8 cellular contexts compared by ENCODE assay signal in genomic region chr20:50655325-50655880, GRCh38. TPM values are rescaled to one million over a fixed set of nuclear protein-coding genes. Genes with fewer than 3 reads are reported as not detected.
DNase-seq lines count a peak whose midpoint lies in the region; ATAC-seq, FAIRE-seq and TF ChIP-seq lines count a peak whose summit lies in the region.

No MANE protein-coding gene starts in this region.

- peak; percentile 89 for ATAC-seq in gastroesophageal sphincter

- H3K9me3 ChIP-seq in BE2C (no peaks in the 10 kb centered on the region), gastroesophageal sphincter (no peaks in the 10 kb centered on the region), trophoblast cell (ENCODE audit: insufficient read depth, low read depth, low read length) (no peaks in the 10 kb centered on the region), small intestine (ENCODE audit: control insufficient read depth, low read depth) (no peaks in the 10 kb centered on the region)

- H3K23ac ChIP-seq in trophoblast cell (ENCODE audit: low read length): no peak overlapping the region

- no peaks in the 10 kb centered on the region for H3K79me2 ChIP-seq in trophoblast cell (ENCODE audit: control insufficient read depth, insufficient read depth, low read length, poor library complexity)

- no peak overlapping the region for H3K9ac ChIP-seq in trophoblast cell (ENCODE audit: low read length)

- H4K91ac ChIP-seq in trophoblast cell (ENCODE audit: low read depth, low read length): peak overlapping the region; percentile 85

- H3K27me3 ChIP-seq in BE2C (no peaks in the 10 kb centered on the region), gastroesophageal sphincter (no peaks in the 10 kb centered on the region), trophoblast cell (ENCODE audit: insufficient read depth, low read length) (no peaks in the 10 kb centered on the region), small intestine (ENCODE audit: control insufficient read depth in 2 of 2, insufficient read depth in 2 of 2, low read length in 2 of 2) (no peaks in the 10 kb centered on the region)

- FAIRE-seq in small intestine (lab: Jason Lieb, UNC) (no peak), GM19239 (lab: Jason Lieb, UNC) (no peak), GM12892 (lab: Jason Lieb, UNC) (no peak)

- peak overlapping the region; percentile 46 for H2BK120ac ChIP-seq in trophoblast cell (ENCODE audit: insufficient read depth, low read length, poor library complexity)

- H3K4me2 ChIP-seq in trophoblast cell (ENCODE audit: low read length): no peak overlapping the region

- no peak for TF ChIP-seq EP300 in gastroesophageal sphincter (IDR thresholded peaks at IDR 0.05)

- peak overlapping the region; percentile 83 for H2BK12ac ChIP-seq in trophoblast cell (ENCODE audit: low read length)

- peak overlapping the region; percentile 31 for H2BK5ac ChIP-seq in trophoblast cell (ENCODE audit: low read depth, low read length, poor library complexity)

- peak overlapping the region; percentile 92 for H2AK5ac ChIP-seq in trophoblast cell (ENCODE audit: low read length)

- TF ChIP-seq CTCF in BE2C (IDR thresholded peaks at IDR 0.05; ENCODE audit: low read depth, low read length): no peak
- TF ChIP-seq CTCF in gastroesophageal sphincter (IDR thresholded peaks at IDR 0.05): no peak

- peak overlapping the region; percentile 39 for H3K14ac ChIP-seq in trophoblast cell (ENCODE audit: low read length)

- H3K4me1 ChIP-seq in BE2C (0 out of 2 replicates have a peak, but pooled peaks cover 2% of the 10 kb centered on the region), gastroesophageal sphincter (peaks cover 5 to 54% (median 10%) of the 10 kb centered on the region in 3 donors), trophoblast cell (ENCODE audit: control insufficient read depth in 1 of 2, insufficient read depth in 2 of 2, low read length in 2 of 2) (peaks cover 8 to 13% of the 10 kb centered on the region in 2 experiments), small intestine (ENCODE audit: control insufficient read depth in 2 of 2, insufficient read depth in 1 of 2, low read depth in 1 of 2, low read length in 1 of 2) (peaks cover 0 to 5% of the 10 kb centered on the region in 2 donors)

- H3K4me3 ChIP-seq in BE2C (ENCODE audit: low read depth, low read length): peak overlapping the region; percentile 52
- peak overlapping the region in 1 of 2 donors; percentile 33 for H3K4me3 ChIP-seq in gastroesophageal sphincter
- no peak overlapping the region for H3K4me3 ChIP-seq in trophoblast cell (ENCODE audit: low read depth, low read length)
- no peak overlapping the region for H3K4me3 ChIP-seq in small intestine (ENCODE audit: low read depth in 1 of 2, low read length in 2 of 2)

- 0 to 29% methylated on average over 5 to 10 of the region's 15 CpGs for WGBS in gastroesophageal sphincter (ENCODE audit: low coverage in 1 of 2), 2 donors
- no CpG with 5 or more reads among the region's 15 CpGs for WGBS in trophoblast cell (ENCODE audit: extremely low coverage, insufficient coverage, insufficient read length)
- WGBS in small intestine, 3 donors: 54 to 83% (median 77%) methylated on average over 15 of the region's 15 CpGs

- DNase-seq in BE2C (peak; percentile 63), RPMI7951 (ENCODE audit: low read depth) (peak; percentile 75), trophoblast cell (no peak), T1000 (lab: John Stamatoyannopoulos, UW) (no peak), small intestine (no peak), GM19239 (ENCODE audit: insufficient read length, low spot score) (no peak), GM12892 (ENCODE audit: insufficient read length) (no peak)

- peak overlapping the region; percentile 67 for H3K4ac ChIP-seq in trophoblast cell (ENCODE audit: low read depth, low read length)

- H3K27ac ChIP-seq in gastroesophageal sphincter: peak overlapping the region; percentile 7 to 85 (median 83)
- H3K27ac ChIP-seq in trophoblast cell (ENCODE audit: low read depth, low read length): peak overlapping the region; percentile 63
- H3K27ac ChIP-seq in small intestine (ENCODE audit: low read depth in 1 of 2, low read length in 1 of 2): peak overlapping the region in 1 of 2 donors; percentile 80

- peaks cover 6% of the 10 kb centered on the region for H3K79me1 ChIP-seq in trophoblast cell (ENCODE audit: low read length)

- H3K18ac ChIP-seq in trophoblast cell (ENCODE audit: low read length): peak overlapping the region; percentile 35

- TF ChIP-seq POLR2A in gastroesophageal sphincter (IDR thresholded peaks at IDR 0.05) (no peak), GM12892 (IDR thresholded peaks at IDR 0.05; ENCODE audit: low read depth, low read length) (no peak)

- H3K36me3 ChIP-seq in BE2C: no peaks in the 10 kb centered on the region
- no peaks in the 10 kb centered on the region for H3K36me3 ChIP-seq in gastroesophageal sphincter
- H3K36me3 ChIP-seq in trophoblast cell (ENCODE audit: control insufficient read depth in 1 of 2, insufficient read depth in 2 of 2, low read length in 2 of 2): no peaks in the 10 kb centered on the region
- no peaks in the 10 kb centered on the region for H3K36me3 ChIP-seq in small intestine (ENCODE audit: control insufficient read depth in 2 of 2, insufficient read depth in 2 of 2, low read length in 2 of 2)

- H4K8ac ChIP-seq in trophoblast cell (ENCODE audit: low read depth, low read length): peak overlapping the region; percentile 78

- no peak overlapping the region for H2AFZ ChIP-seq in trophoblast cell (ENCODE audit: insufficient read depth, low read length, poor library complexity)

- H4K12ac ChIP-seq in trophoblast cell (ENCODE audit: low read depth, low read length): peak overlapping the region; percentile 27

RNA-seq across cellular contexts. Expression of gene RIPOR3, which starts 35.9 kb away (rescaled TPM):
- polyA plus RNA-seq in BE2C (2012; ENCODE audit: insufficient read depth, insufficient read length, low read depth): 1.7 TPM
- total RNA-seq in RPMI7951 (2014; rRNA removed; shearing (Covaris generic)): 10.0 and 10.8 TPM in 2 replicates
- total RNA-seq in gastroesophageal sphincter: 10 to 100 TPM in 2 of 4 donors, 1 to 10 TPM in 2; 8.2 to 24.1 (median 12.9) TPM
- 0.12 and 0.15 TPM in 2 replicates for polyA plus RNA-seq in trophoblast cell (2013)
- polyA plus RNA-seq in small intestine: 10 to 100 TPM in 1 of 3 donors, 1 to 10 TPM in 1, under 1 TPM in 1; 0.22 to 10.9 (median 1.9) TPM
- polyA plus RNA-seq in GM12892 (2012; ENCODE audit: missing spikeins): 1.2 TPM

Comparison
In these comparisons a context has a peak if more than half of its experiments do, and no peak if none do; other contexts are left out.
1. DNase-seq: peak in BE2C (single experiment) and RPMI7951 (single experiment); none in trophoblast cell (0 of 2), T1000 (single experiment), small intestine (single experiment), GM19239 (single experiment) and GM12892 (single experiment).